Comparison of ENCODE assay signal across 11 cellular contexts in genomic region chr3:172101107-172101506, GRCh38.
DNase-seq lines count a peak whose midpoint lies in the region; ATAC-seq and TF ChIP-seq lines count a peak whose summit lies in the region.
"Had no signal": no experiment of that assay in that cellular context is flagged by ENCODE, and none has a peak within 500 bp of the region (broad histone marks: within the 10 kb centered on the region; RNA-seq: fewer than 3 reads in every experiment).

No MANE protein-coding gene starts in this region.

- POLR2A ChIA-PET in naive thymus-derived CD4-positive, alpha-beta T cell (lab: Charles Lee), result interaction anchor here (0.5 to 2.0 kb wide), 2 partner anchors 62 to 1747 kb away, joined by 3 to 5 read pairs; partner anchors contain the start of gene FNDC3B

- H3K9me3 Mint-ChIP-seq in naive thymus-derived CD4-positive, alpha-beta T cell, result peaks cover 0 to 5% (median 0%) of the 10 kb centered on the region in 11 donors
- H3K9me3 Mint-ChIP-seq: activated T-helper 2 cell treated with anti-CD3 and anti-CD28 coated beads, Interferon-gamma antibody, Interleukin-2, Interleukin-4, amounts not matched to agents 10 μg/mL and 5 μg/mL and 100 μg/mL, durations not matched to agents 14 hours and 24 hours and 36 hours had no signal

- no peak for TF ChIP-seq CTCF in left ventricle myocardium inferior (IDR thresholded peaks at IDR 0.05; ENCODE audit: borderline replicate concordance)

- no peaks in the 10 kb centered on the region for H3K36me3 ChIP-seq in naive thymus-derived CD4-positive, alpha-beta T cell (ENCODE audit: control insufficient read depth in 2 of 3, insufficient read depth in 3 of 3, low read length in 3 of 3)
- H3K36me3 ChIP-seq in left ventricle myocardium inferior, result no peaks in the 10 kb centered on the region
- H3K36me3 ChIP-seq: colonic mucosa had no signal

- peak in 1 of 9 donors; percentile 27 for DNase-seq in naive thymus-derived CD4-positive, alpha-beta T cell
- DNase-seq in OCI-M1 (lab: John Stamatoyannopoulos, UW) (no peak), left ventricle myocardium inferior (no peak), NCI-H748 (lab: John Stamatoyannopoulos, UW; ENCODE audit: unreplicated experiment) (no peak), Right ventricle myocardium inferior (ENCODE audit: missing footprints) (no peak)
- DNase-seq: colonic mucosa, head of caudate nucleus had no signal

- peaks cover 57 to 98% (median 92%) of the 10 kb centered on the region in 7 donors for H3K4me1 Mint-ChIP-seq in naive thymus-derived CD4-positive, alpha-beta T cell

- intact Hi-C loops in naive thymus-derived CD4-positive, alpha-beta T cell (cut with micrococcal nuclease), result loop anchor here (5.0 to 10.0 kb wide), 7 partner anchors 231 to 1746 kb away; partner anchors contain the start of genes ECT2 (in 1 of the 2), SKIL (in 1 of the 2) and TNIK (in 1 of the 2)
- intact Hi-C loops in left ventricle myocardium inferior (cut with micrococcal nuclease), result no loop called here
- intact Hi-C loops in Right ventricle myocardium inferior (cut with DNase I), result no loop called here

- H3K27ac Mint-ChIP-seq in naive thymus-derived CD4-positive, alpha-beta T cell, result peak overlapping the region in 7 of 9 donors; percentile 71 to 92 (median 83)
- H3K27ac Mint-ChIP-seq: activated T-helper 2 cell treated with anti-CD3 and anti-CD28 coated beads, Interferon-gamma antibody, Interleukin-2, Interleukin-4, amounts not matched to agents 10 μg/mL and 5 μg/mL and 100 μg/mL, durations not matched to agents 14 hours and 24 hours and 36 hours had no signal

- ATAC-seq in GM18868 (IDR thresholded peaks at IDR 0.05; ENCODE audit: unreplicated experiment), result peak; percentile 68
- peak; percentile 68 for ATAC-seq in GM21723 (IDR thresholded peaks at IDR 0.05; ENCODE audit: unreplicated experiment)
- peak; percentile 67 for ATAC-seq in HG03439 (IDR thresholded peaks at IDR 0.05; ENCODE audit: unreplicated experiment)
- no peak for ATAC-seq in naive thymus-derived CD4-positive, alpha-beta T cell
- ATAC-seq in Right ventricle myocardium inferior, result no peak

- CTCF ChIA-PET in naive thymus-derived CD4-positive, alpha-beta T cell (lab: Charles Lee), result interaction anchor here (0.9 kb wide), 1 partner anchor 66 kb away, joined by 3 read pairs; no protein-coding TSS in a partner anchor

- H3K4me3 Mint-ChIP-seq in naive thymus-derived CD4-positive, alpha-beta T cell, result peak overlapping the region in 7 of 10 donors; percentile 6 to 81 (median 39)

- peaks cover 17 to 68% of the 10 kb centered on the region in 2 donors for H3K4me1 ChIP-seq in naive thymus-derived CD4-positive, alpha-beta T cell (ENCODE audit: control insufficient read depth in 2 of 2, insufficient read depth in 2 of 2, low read length in 2 of 2)
- H3K4me1 ChIP-seq in left ventricle myocardium inferior, result peaks cover 100% of the 10 kb centered on the region
- H3K4me1 ChIP-seq: colonic mucosa had no signal

- H3K27me3 ChIP-seq in naive thymus-derived CD4-positive, alpha-beta T cell (ENCODE audit: control insufficient read depth in 2 of 2, insufficient read depth in 2 of 2, low read length in 2 of 2), result no peaks in the 10 kb centered on the region
- no peaks in the 10 kb centered on the region for H3K27me3 ChIP-seq in left ventricle myocardium inferior (ENCODE audit: low read depth)
- H3K27me3 ChIP-seq: colonic mucosa had no signal

- no peaks in the 10 kb centered on the region for H3K9me3 ChIP-seq in naive thymus-derived CD4-positive, alpha-beta T cell (ENCODE audit: control insufficient read depth in 2 of 3, low read length in 3 of 3)
- no peaks in the 10 kb centered on the region for H3K9me3 ChIP-seq in left ventricle myocardium inferior (replicated peaks)
- H3K9me3 ChIP-seq: colonic mucosa had no signal

- H3K36me3 Mint-ChIP-seq in naive thymus-derived CD4-positive, alpha-beta T cell, result peaks cover 0 to 16% (median 0%) of the 10 kb centered on the region in 5 donors

- H3K27me3 Mint-ChIP-seq in naive thymus-derived CD4-positive, alpha-beta T cell, result peaks cover 0 to 7% (median 0%) of the 10 kb centered on the region in 5 donors

- H3K4me3 ChIP-seq in naive thymus-derived CD4-positive, alpha-beta T cell (ENCODE audit: low read length), result no peak overlapping the region
- no peak overlapping the region for H3K4me3 ChIP-seq in left ventricle myocardium inferior
- H3K4me3 ChIP-seq: colonic mucosa had no signal

- H3K27ac ChIP-seq in naive thymus-derived CD4-positive, alpha-beta T cell (ENCODE audit: low read depth, low read length), result peak overlapping the region; percentile 19
- H3K27ac ChIP-seq in left ventricle myocardium inferior (replicated peaks), result no peak overlapping the region
- H3K27ac ChIP-seq: colonic mucosa had no signal

Comparison
In these comparisons a context has a peak if more than half of its experiments do, and no peak if none do; other contexts are left out.
1. ATAC-seq: peak in GM18868 (single experiment), GM21723 (single experiment) and HG03439 (single experiment); none in naive thymus-derived CD4-positive, alpha-beta T cell (single experiment) and Right ventricle myocardium inferior (single experiment).
2. intact Hi-C loops: an anchor here in naive thymus-derived CD4-positive, alpha-beta T cell (5.0 to 10.0 kb wide); none called in left ventricle myocardium inferior and Right ventricle myocardium inferior.